ENCODE assay signal across 11 cellular contexts in genomic region chr16:1470543-1471251, GRCh38. TPM values are rescaled to one million over a fixed set of nuclear protein-coding genes. Genes with fewer than 3 reads are reported as not detected.
DNase-seq lines count a peak whose midpoint lies in the region; ATAC-seq and TF ChIP-seq lines count a peak whose summit lies in the region.
"Had no signal": no experiment of that assay in that cellular context is flagged by ENCODE, and none has a peak within 500 bp of the region (broad histone marks: within the 10 kb centered on the region; RNA-seq: fewer than 3 reads in every experiment).

No MANE protein-coding gene starts in this region.

- WGBS in right cardiac atrium, result 61% methylated on average over 14 of the region's 14 CpGs
- WGBS in upper lobe of left lung, 2 donors, result 24 to 58% methylated on average over 4 to 14 of the region's 14 CpGs

- H3K4me1 Mint-ChIP-seq in activated B cell treated with CpG ODN at 0.5 μM for 24 hours, result peaks cover 61% of the 10 kb centered on the region

- TF ChIP-seq POLR2A in upper lobe of left lung (IDR thresholded peaks at IDR 0.05), result peak in 1 of 4 donors; percentile 64
- no peak for TF ChIP-seq POLR2A in vagina (IDR thresholded peaks at IDR 0.05)

- POLR2A ChIA-PET in activated B cell treated with CpG ODN at 0.5 μM for 24 hours (lab: Charles Lee), result interaction anchor here (1.0 to 3.7 kb wide), 5 partner anchors 10 to 50 kb away, joined by 3 to 30 read pairs (median 13); partner anchors contain the start of genes TELO2 and UQCC4

- H3K4me3 ChIP-seq in right cardiac atrium (ENCODE audit: low read length) (no peak overlapping the region), kidney epithelial cell (ENCODE audit: low read depth, low read length) (no peak overlapping the region), upper lobe of left lung (no peak overlapping the region), vagina (no peak overlapping the region)

- no peaks in the 10 kb centered on the region for H3K9me3 Mint-ChIP-seq in activated B cell treated with CpG ODN at 0.5 μM for 24 hours

- peaks cover 26% of the 10 kb centered on the region for H3K36me3 Mint-ChIP-seq in activated B cell treated with CpG ODN at 0.5 μM for 24 hours (ENCODE audit: low read depth)

- H3K27me3 ChIP-seq in right cardiac atrium (ENCODE audit: control insufficient read depth, insufficient read depth) (no peaks in the 10 kb centered on the region), kidney epithelial cell (ENCODE audit: control insufficient read depth, insufficient read depth, low read length) (no peaks in the 10 kb centered on the region), upper lobe of left lung (no peaks in the 10 kb centered on the region), vagina (no peaks in the 10 kb centered on the region)

- DNase-seq in right cardiac atrium (peak in 1 of 3 donors; percentile 56), cardiac septum (ENCODE audit: low spot score) (no peak), activated B cell treated with CpG ODN at 0.5 μM for 24 hours (no peak), kidney epithelial cell (ENCODE audit: low read depth) (peak; percentile 23), upper lobe of left lung (peak; percentile 77 to 85), posterior vena cava (ENCODE audit: low spot score) (no peak), vagina (ENCODE audit: extremely low spot score in 2 of 2) (no peak)
- DNase-seq in stimulated activated naive CD8-positive, alpha-beta T cell treated with anti-CD3 and anti-CD28 coated beads, Interleukin-15, Interleukin-2, amounts not matched to agents 100 U/mL and 50 U/mL, for 24 hours, result no peak
- DNase-seq: activated T-cell treated with anti-CD3 and anti-CD28 coated beads, Interleukin-2, amount 50 U/mL, for 48 hours; CD4-positive, alpha-beta memory T cell; NCI-H1048 had no signal

- ATAC-seq in right cardiac atrium, result peak in 1 of 2 donors; percentile 12
- ATAC-seq in activated B cell treated with CpG ODN at 0.5 μM for 24 hours (ENCODE audit: low read depth), result no peak
- peak; percentile 52 to 73 for ATAC-seq in upper lobe of left lung (ENCODE audit: low FRiP score in 2 of 2)
- ATAC-seq in stimulated activated naive CD8-positive, alpha-beta T cell treated with anti-CD3 and anti-CD28 coated beads, Interleukin-15, Interleukin-2, amounts not matched to agents 100 U/mL and 50 U/mL, for 24 hours, result no peak

- no peak for TF ChIP-seq EP300 in upper lobe of left lung (IDR thresholded peaks at IDR 0.05)

- H3K27ac ChIP-seq in right cardiac atrium (ENCODE audit: low read length) (peak overlapping the region; percentile 25), upper lobe of left lung (peak overlapping the region; percentile 65 to 80 (median 74)), vagina (no peak overlapping the region)

- peak overlapping the region; percentile 68 for H3K4me3 Mint-ChIP-seq in activated B cell treated with CpG ODN at 0.5 μM for 24 hours

- no peaks in the 10 kb centered on the region for H3K27me3 Mint-ChIP-seq in activated B cell treated with CpG ODN at 0.5 μM for 24 hours
- H3K27me3 Mint-ChIP-seq: CD4-positive, alpha-beta memory T cell had no signal

- no peaks in the 10 kb centered on the region for H3K36me3 ChIP-seq in kidney epithelial cell (ENCODE audit: control insufficient read depth, insufficient read depth, low read length)
- peaks cover 0 to 3% (median 0%) of the 10 kb centered on the region in 4 donors for H3K36me3 ChIP-seq in upper lobe of left lung
- H3K36me3 ChIP-seq in vagina, result no peaks in the 10 kb centered on the region

- peak overlapping the region; percentile 91 for H3K27ac Mint-ChIP-seq in activated B cell treated with CpG ODN at 0.5 μM for 24 hours

- no peaks in the 10 kb centered on the region for H3K4me1 ChIP-seq in right cardiac atrium (ENCODE audit: control insufficient read depth, insufficient read depth, low read length)
- H3K4me1 ChIP-seq in upper lobe of left lung, result peaks cover 14 to 62% (median 32%) of the 10 kb centered on the region in 4 donors
- peaks cover 31% of the 10 kb centered on the region for H3K4me1 ChIP-seq in vagina

- intact Hi-C loops in right cardiac atrium (cut with DNase I) (no loop called here), cardiac septum (cut with DNase I) (no loop called here), activated B cell treated with CpG ODN at 0.5 μM for 24 hours (cut with micrococcal nuclease) (no loop called here), posterior vena cava (cut with DNase I) (no loop called here), vagina (cut with DNase I) (no loop called here)

- no peaks in the 10 kb centered on the region for H3K9me3 ChIP-seq in right cardiac atrium (ENCODE audit: control insufficient read depth, low read length)
- H3K9me3 ChIP-seq in upper lobe of left lung, result no peaks in the 10 kb centered on the region
- no peaks in the 10 kb centered on the region for H3K9me3 ChIP-seq in vagina

- CTCF ChIA-PET in activated B cell treated with CpG ODN at 0.5 μM for 24 hours (lab: Charles Lee), result no interaction called here

- TF ChIP-seq CTCF in activated B cell treated with CpG ODN at 0.5 μM for 24 hours (IDR thresholded peaks at IDR 0.05) (no peak), kidney epithelial cell (IDR thresholded peaks at IDR 0.05; ENCODE audit: insufficient read depth, low read length, poor library complexity, severe bottlenecking) (no peak), upper lobe of left lung (IDR thresholded peaks at IDR 0.05) (peak in 1 of 6 experiments; percentile 8), vagina (IDR thresholded peaks at IDR 0.05) (no peak)

RNA-seq across cellular contexts. Expression of gene CLCN7, which starts 4.1 kb away (rescaled TPM):
- total RNA-seq in right cardiac atrium, result 10 to 100 TPM; 32.9 to 54.8 (median 49.0) TPM
- 35.7 TPM for polyA plus RNA-seq in right cardiac atrium
- total RNA-seq in cardiac septum, result 39.8 TPM
- total RNA-seq in activated B cell treated with CpG ODN at 0.5 μM for 24 hours, result 127 and 144 TPM in 2 replicates
- 116 and 186 TPM in 2 replicates for total RNA-seq in kidney epithelial cell
- total RNA-seq in upper lobe of left lung, result 100 to 1,000 TPM in 4 of 6 donors, 10 to 100 TPM in 2; 78.0 to 463 (median 147) TPM
- total RNA-seq in posterior vena cava, result 10 to 100 TPM; 35.8 to 52.6 TPM
- 49.8 TPM for total RNA-seq in vagina

RNA-seq across cellular contexts. Expression of gene PTX4, which starts 18.0 kb away (rescaled TPM):
- total RNA-seq in right cardiac atrium (under 1 TPM in 2 of 4 donors, not detected in 2; 0.18 to 0.28 TPM), cardiac septum (not detected), activated B cell treated with CpG ODN at 0.5 μM for 24 hours (not detected in 2 replicates), kidney epithelial cell (not detected in 2 replicates), upper lobe of left lung (under 1 TPM in 3 of 6 donors, not detected in 3; 0.30 to 0.34 (median 0.34) TPM), posterior vena cava (under 1 TPM in 1 of 2 donors, not detected in 1; 0.14 TPM), vagina (not detected)
- 0.09 TPM for polyA plus RNA-seq in right cardiac atrium
- total RNA-seq: CD4-positive, alpha-beta memory T cell had no signal
- polyA plus RNA-seq: CD4-positive, alpha-beta memory T cell had no signal

RNA-seq across cellular contexts. Expression of gene TELO2, which starts 22.5 kb away (rescaled TPM):
- 10 to 100 TPM; 21.2 to 29.2 (median 23.2) TPM for total RNA-seq in right cardiac atrium
- polyA plus RNA-seq in right cardiac atrium, result 24.6 TPM
- 17.7 TPM for total RNA-seq in cardiac septum
- total RNA-seq in activated B cell treated with CpG ODN at 0.5 μM for 24 hours, result 72.9 and 78.8 TPM in 2 replicates
- 23.1 and 28.1 TPM in 2 replicates for total RNA-seq in kidney epithelial cell
- total RNA-seq in upper lobe of left lung, result 100 to 1,000 TPM in 1 of 6 donors, 10 to 100 TPM in 5; 13.8 to 130 (median 41.5) TPM
- 10 to 100 TPM; 20.8 to 21.4 TPM for total RNA-seq in posterior vena cava
- 23.8 TPM for total RNA-seq in vagina

RNA-seq across cellular contexts. Expression of gene CCDC154, which starts 26.3 kb away (rescaled TPM):
- total RNA-seq in right cardiac atrium (1 to 10 TPM in 2 of 4 donors, under 1 TPM in 2; 0.39 to 1.8 (median 0.89) TPM), cardiac septum (0.94 TPM), activated B cell treated with CpG ODN at 0.5 μM for 24 hours (5.1 and 6.7 TPM in 2 replicates), kidney epithelial cell (0.08 and 0.14 TPM in 2 replicates), upper lobe of left lung (1 to 10 TPM in 4 of 6 donors, under 1 TPM in 1, not detected in 1; 0.30 to 5.4 (median 2.9) TPM), posterior vena cava (under 1 TPM; 0.42 to 0.76 TPM), vagina (not detected)
- polyA plus RNA-seq in right cardiac atrium, result 0.50 TPM

RNA-seq across cellular contexts. Expression of gene PERCC1, which starts 39.8 kb away (rescaled TPM):
- total RNA-seq in right cardiac atrium, result under 1 TPM in 1 of 4 donors, not detected in 3; 0.26 TPM
- polyA plus RNA-seq in right cardiac atrium, result 0.18 TPM
- total RNA-seq in cardiac septum, result not detected
- total RNA-seq in activated B cell treated with CpG ODN at 0.5 μM for 24 hours, result 0.24 and 0.33 TPM in 2 replicates
- not detected in 2 replicates for total RNA-seq in kidney epithelial cell
- total RNA-seq in upper lobe of left lung, result 1 to 10 TPM in 1 of 6 donors, under 1 TPM in 1, not detected in 4; 0.27 to 2.2 TPM
- total RNA-seq in posterior vena cava, result not detected
- total RNA-seq in vagina, result not detected
- polyA plus RNA-seq: CD4-positive, alpha-beta memory T cell had no signal

Comparison
In these comparisons a context has a peak if more than half of its experiments do, and no peak if none do; other contexts are left out.
1. ATAC-seq: peak in upper lobe of left lung (2 of 2); none in activated B cell treated with CpG ODN at 0.5 μM for 24 hours (single experiment) and stimulated activated naive CD8-positive, alpha-beta T cell treated with anti-CD3 and anti-CD28 coated beads, Interleukin-15, Interleukin-2, amounts not matched to agents 100 U/mL and 50 U/mL, for 24 hours (single experiment).
2. DNase-seq: peak in kidney epithelial cell (single experiment) and upper lobe of left lung (2 of 2); none in cardiac septum (single experiment), activated B cell treated with CpG ODN at 0.5 μM for 24 hours (single experiment), posterior vena cava (single experiment), stimulated activated naive CD8-positive, alpha-beta T cell treated with anti-CD3 and anti-CD28 coated beads, Interleukin-15, Interleukin-2, amounts not matched to agents 100 U/mL and 50 U/mL, for 24 hours (single experiment) and vagina (0 of 2).